ENCODE assay signal across 8 cellular contexts in the genomic region with DNA sequence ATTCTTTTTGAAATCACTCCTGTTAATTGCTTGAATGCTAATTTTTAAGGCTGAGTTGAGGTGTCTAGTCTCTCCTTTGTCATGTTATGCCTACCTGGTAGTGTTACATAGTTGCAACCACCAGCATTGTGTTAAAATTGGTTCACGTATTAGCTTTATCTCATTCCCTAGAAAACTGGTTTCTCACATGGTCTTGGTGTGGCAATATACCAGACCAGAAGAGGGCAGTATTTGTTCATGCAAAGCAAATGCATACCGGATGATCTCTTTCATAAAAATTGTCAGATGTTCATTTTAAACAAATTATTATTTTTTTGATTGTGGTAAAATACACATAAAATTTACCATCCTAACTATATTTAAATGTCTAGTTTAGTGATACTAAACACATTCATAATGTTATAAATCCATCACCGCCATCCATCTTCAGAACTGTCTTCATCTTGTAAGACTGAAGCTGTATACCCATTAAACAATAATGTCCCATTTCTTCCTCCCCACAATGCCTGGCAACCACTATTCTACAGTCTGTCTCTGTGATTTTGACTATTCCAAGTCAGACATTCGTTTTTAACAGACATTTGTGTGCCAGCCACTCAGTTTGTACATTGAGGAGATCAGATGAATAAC.
A peak's percentile ranks its signal among the peaks of the same experiment; 100 is the strongest.
DNase-seq lines count a peak whose midpoint lies in the region; ATAC-seq, FAIRE-seq and TF ChIP-seq lines count a peak whose summit lies in the region.

No MANE protein-coding gene starts in this region.

- intact Hi-C loops in activated CD4-positive, alpha-beta T cell treated with anti-CD3 and anti-CD28 coated beads for 36 hours (cut with DNase I, micrococcal nuclease), result loop anchor here (1.0 kb wide), 1 partner anchor 148 kb away; no protein-coding TSS in a partner anchor
- intact Hi-C loops in pancreas (cut with DNase I), result no loop called here

- CTCF ChIA-PET in activated CD4-positive, alpha-beta T cell treated with anti-CD3 and anti-CD28 coated beads for 36 hours (lab: Charles Lee), result interaction anchor here (0.6 to 3.4 kb wide), 8 partner anchors 11 to 147 kb away, joined by 3 to 28 read pairs (median 4); no protein-coding TSS in a partner anchor

- no peak overlapping the region for H3K27ac Mint-ChIP-seq in activated CD4-positive, alpha-beta T cell treated with anti-CD3 and anti-CD28 coated beads for 36 hours
- H3K27ac Mint-ChIP-seq in activated T-helper 17 cell treated with anti-CD3 and anti-CD28 coated beads, Interleukin-2, amount 50 U/mL, for 72 hours, result no peak overlapping the region

- TF ChIP-seq CTCF in LNCaP clone FGC (IDR thresholded peaks at IDR 0.05; ENCODE audit: control insufficient read depth, extremely low read depth, insufficient read depth), result peak; percentile 78
- TF ChIP-seq CTCF in fibroblast of lung (conservative IDR thresholded peaks at IDR 0.05 in 1 of 2, IDR thresholded peaks at IDR 0.05 in 1 of 2; ENCODE audit: low read depth in 1 of 2, low read length in 2 of 2), result peak; percentile 67 to 84
- TF ChIP-seq CTCF in pancreas (IDR thresholded peaks at IDR 0.05), result peak; percentile 35 to 51 (median 45)

- H3K9ac ChIP-seq in fibroblast of lung (ENCODE audit: insufficient read depth, low read length), result no peak overlapping the region

- DNase-seq in activated CD4-positive, alpha-beta T cell treated with anti-CD3 and anti-CD28 coated beads for 36 hours, result peak; percentile 10
- no peak for DNase-seq in activated CD4-positive, alpha-beta T cell treated with anti-CD3 and anti-CD28 coated beads, Interleukin-2, amount 50 U/mL, for 48 hours
- peak; percentile 25 for DNase-seq in LNCaP clone FGC (ENCODE audit: low read depth)
- DNase-seq in SJCRH30, result peak; percentile 28 to 61
- DNase-seq in fibroblast of lung (ENCODE audit: low read depth in 2 of 2), result peak; percentile 34 to 80
- DNase-seq in pancreas, result peak in 2 of 6 donors; percentile 12 to 28

- H3K27ac ChIP-seq in SJCRH30 (no peak overlapping the region), fibroblast of lung (ENCODE audit: insufficient read depth, low read length) (no peak overlapping the region), pancreas (no peak overlapping the region)

- ATAC-seq in activated CD4-positive, alpha-beta T cell treated with anti-CD3 and anti-CD28 coated beads for 36 hours, result no peak
- ATAC-seq in pancreas, result peak; percentile 66 to 90 (median 87)
- no peak for ATAC-seq in activated T-helper 17 cell treated with anti-CD3 and anti-CD28 coated beads, Interleukin-2, amount 50 U/mL, for 72 hours (replicated peaks)
- no peak for ATAC-seq in GM19035 (IDR thresholded peaks at IDR 0.05; ENCODE audit: unreplicated experiment)

- POLR2A ChIA-PET in activated CD4-positive, alpha-beta T cell treated with anti-CD3 and anti-CD28 coated beads for 36 hours (lab: Charles Lee), result no interaction called here

- H3K4me2 ChIP-seq in fibroblast of lung (ENCODE audit: extremely low read depth, insufficient read depth, low read length), result no peak overlapping the region

- no peak overlapping the region for H3K4me3 Mint-ChIP-seq in activated CD4-positive, alpha-beta T cell treated with anti-CD3 and anti-CD28 coated beads for 36 hours
- H3K4me3 Mint-ChIP-seq in activated T-helper 17 cell treated with anti-CD3 and anti-CD28 coated beads, Interleukin-2, amount 50 U/mL, for 72 hours, result no peak overlapping the region

- FAIRE-seq in pancreas (lab: Jason Lieb, UNC), result peak; percentile 82

- no peaks in the 10 kb centered on the region for H3K9me3 Mint-ChIP-seq in activated CD4-positive, alpha-beta T cell treated with anti-CD3 and anti-CD28 coated beads for 36 hours (ENCODE audit: low read depth)
- H3K9me3 Mint-ChIP-seq in activated T-helper 17 cell treated with anti-CD3 and anti-CD28 coated beads, Interleukin-2, amount 50 U/mL, for 72 hours, result no peaks in the 10 kb centered on the region

- H3K9me3 ChIP-seq in SJCRH30 (replicated peaks) (no peaks in the 10 kb centered on the region), fibroblast of lung (ENCODE audit: control insufficient read depth, insufficient read depth, low read depth, low read length) (no peaks in the 10 kb centered on the region), pancreas (no peaks in the 10 kb centered on the region)

- H3K4me3 ChIP-seq in LNCaP clone FGC (ENCODE audit: low read depth, low read length), result no peak overlapping the region
- H3K4me3 ChIP-seq in SJCRH30, result no peak overlapping the region
- no peak overlapping the region for H3K4me3 ChIP-seq in fibroblast of lung (replicated peaks in 1 of 4; ENCODE audit: control extremely low read depth in 1 of 4, insufficient read depth in 1 of 4, low read depth in 3 of 4, low read length in 4 of 4)
- H3K4me3 ChIP-seq in pancreas, result no peak overlapping the region

- H2AFZ ChIP-seq in fibroblast of lung (ENCODE audit: low read length), result no peak overlapping the region

- no peaks in the 10 kb centered on the region for H3K79me2 ChIP-seq in fibroblast of lung (ENCODE audit: control insufficient read depth, insufficient read depth, low read length)

- no peaks in the 10 kb centered on the region for H3K4me1 Mint-ChIP-seq in activated CD4-positive, alpha-beta T cell treated with anti-CD3 and anti-CD28 coated beads for 36 hours
- H3K4me1 Mint-ChIP-seq in activated T-helper 17 cell treated with anti-CD3 and anti-CD28 coated beads, Interleukin-2, amount 50 U/mL, for 72 hours, result no peaks in the 10 kb centered on the region

- H3K36me3 ChIP-seq in SJCRH30, result peaks cover 17% of the 10 kb centered on the region
- H3K36me3 ChIP-seq in fibroblast of lung (ENCODE audit: control insufficient read depth, insufficient read depth, low read length), result peaks cover 3% of the 10 kb centered on the region
- H3K36me3 ChIP-seq in pancreas, result no peaks in the 10 kb centered on the region

- no peaks in the 10 kb centered on the region for H3K27me3 Mint-ChIP-seq in activated CD4-positive, alpha-beta T cell treated with anti-CD3 and anti-CD28 coated beads for 36 hours
- no peaks in the 10 kb centered on the region for H3K27me3 Mint-ChIP-seq in activated T-helper 17 cell treated with anti-CD3 and anti-CD28 coated beads, Interleukin-2, amount 50 U/mL, for 72 hours

- H3K27me3 ChIP-seq in SJCRH30 (no peaks in the 10 kb centered on the region), fibroblast of lung (ENCODE audit: control insufficient read depth, insufficient read depth, low read length) (no peaks in the 10 kb centered on the region), pancreas (no peaks in the 10 kb centered on the region)

- H4K20me1 ChIP-seq in fibroblast of lung (ENCODE audit: control insufficient read depth, extremely low read depth, insufficient read depth, low read length), result no peaks in the 10 kb centered on the region

- no peaks in the 10 kb centered on the region for H3K4me1 ChIP-seq in SJCRH30
- H3K4me1 ChIP-seq in fibroblast of lung (ENCODE audit: control insufficient read depth, extremely low read depth, insufficient read depth, low read length), result no peaks in the 10 kb centered on the region
- no peaks in the 10 kb centered on the region for H3K4me1 ChIP-seq in pancreas

- WGBS in pancreas, 2 donors, result 49 to 58% methylated on average over 4 of the region's 4 CpGs

- H3K36me3 Mint-ChIP-seq in activated CD4-positive, alpha-beta T cell treated with anti-CD3 and anti-CD28 coated beads for 36 hours (ENCODE audit: low read depth), result peaks cover 4% of the 10 kb centered on the region
- peaks cover 63% of the 10 kb centered on the region for H3K36me3 Mint-ChIP-seq in activated T-helper 17 cell treated with anti-CD3 and anti-CD28 coated beads, Interleukin-2, amount 50 U/mL, for 72 hours (ENCODE audit: low read depth)

Comparison
In these comparisons a context has a peak if more than half of its experiments do, and no peak if none do; other contexts are left out.
1. DNase-seq: peak in activated CD4-positive, alpha-beta T cell treated with anti-CD3 and anti-CD28 coated beads for 36 hours (single experiment), LNCaP clone FGC (single experiment), SJCRH30 (2 of 2) and fibroblast of lung (2 of 2); none in activated CD4-positive, alpha-beta T cell treated with anti-CD3 and anti-CD28 coated beads, Interleukin-2, amount 50 U/mL, for 48 hours (0 of 2).
2. ATAC-seq: peak in pancreas (4 of 4); none in activated CD4-positive, alpha-beta T cell treated with anti-CD3 and anti-CD28 coated beads for 36 hours (single experiment), activated T-helper 17 cell treated with anti-CD3 and anti-CD28 coated beads, Interleukin-2, amount 50 U/mL, for 72 hours (single experiment) and GM19035 (single experiment).
3. intact Hi-C loops: an anchor here in activated CD4-positive, alpha-beta T cell treated with anti-CD3 and anti-CD28 coated beads for 36 hours (1.0 kb wide); none called in pancreas.
4. Peak in every context shown above with its lines, with median percentiles within 50 percentile points of each other: CTCF ChIP-seq.